ENCODE assay signal across 8 cellular contexts in genomic region chrX:78105944-78106650, GRCh38.
DNase-seq lines count a peak whose midpoint lies in the region; ATAC-seq and TF ChIP-seq lines count a peak whose summit lies in the region.

No MANE protein-coding gene starts in this region.

- H3K36me3 ChIP-seq in RWPE2 (ENCODE audit: low read depth): peaks cover 56% of the 10 kb centered on the region
- no peaks in the 10 kb centered on the region for H3K36me3 ChIP-seq in rectal smooth muscle tissue (ENCODE audit: control insufficient read depth, insufficient read depth, low read length)

- peak overlapping the region; percentile 85 for H3K27ac ChIP-seq in RWPE2 (ENCODE audit: poor library complexity, severe bottlenecking)
- H3K27ac ChIP-seq in rectal smooth muscle tissue (ENCODE audit: low read depth, low read length): no peak overlapping the region

- H3K27me3 ChIP-seq in RWPE2 (ENCODE audit: insufficient read depth, poor library complexity, severe bottlenecking) (no peaks in the 10 kb centered on the region), rectal smooth muscle tissue (ENCODE audit: control insufficient read depth, insufficient read depth, low read length) (no peaks in the 10 kb centered on the region)

- H3K4me1 ChIP-seq in RWPE2 (ENCODE audit: insufficient read depth, poor library complexity, severe bottlenecking) (peaks cover 5% of the 10 kb centered on the region), rectal smooth muscle tissue (ENCODE audit: control insufficient read depth, insufficient read depth, low read length) (peaks cover 2% of the 10 kb centered on the region)

- TF ChIP-seq CTCF in GM12864 (IDR thresholded peaks at IDR 0.05; ENCODE audit: low read depth, low read length, missing control alignments) (no peak), RWPE2 (IDR thresholded peaks at IDR 0.05; ENCODE audit: poor library complexity, severe bottlenecking) (no peak)

- ATAC-seq in RWPE2 (ENCODE audit: low read depth) (no peak), GM21717 (IDR thresholded peaks at IDR 0.05; ENCODE audit: unreplicated experiment) (no peak), HG03354 (IDR thresholded peaks at IDR 0.05; ENCODE audit: poor library complexity, severe bottlenecking, unreplicated experiment) (no peak), GM18520 (IDR thresholded peaks at IDR 0.05; ENCODE audit: unreplicated experiment) (no peak), HG03520 (IDR thresholded peaks at IDR 0.05; ENCODE audit: unreplicated experiment) (no peak)

- H3K9ac ChIP-seq in rectal smooth muscle tissue (ENCODE audit: low read length): no peak overlapping the region

- no peak for DNase-seq in GM12864 (ENCODE audit: low read depth)
- no peak for DNase-seq in RWPE2 (ENCODE audit: low spot score)
- DNase-seq in effector CD8-positive, alpha-beta T cell (lab: John Stamatoyannopoulos, UW): peak; percentile 0

- no peaks in the 10 kb centered on the region for H3K9me3 ChIP-seq in RWPE2 (ENCODE audit: severe bottlenecking)

- H3K4me3 ChIP-seq in GM12864 (ENCODE audit: low read depth, low read length) (peak overlapping the region; percentile 81), RWPE2 (ENCODE audit: severe bottlenecking) (peak overlapping the region; percentile 82), rectal smooth muscle tissue (ENCODE audit: low read length) (peak overlapping the region; percentile 38)
